In genomic region chr16:67198238-67198734, GRCh38 we compare ENCODE assay signal across 7 cellular contexts.
DNase-seq lines count a peak whose midpoint lies in the region; ATAC-seq and TF ChIP-seq lines count a peak whose summit lies in the region.

No MANE protein-coding gene starts in this region.

- DNase-seq in LoVo (ENCODE audit: low spot score) (peak; percentile 50), astrocyte of the cerebellum (ENCODE audit: low read depth) (no peak), HAP-1 (ENCODE audit: low spot score in 2 of 2) (no peak)
- no peak for DNase-seq in stimulated activated naive CD8-positive, alpha-beta T cell treated with anti-CD3 and anti-CD28 coated beads, Interleukin-15, Interleukin-2, amounts not matched to agents 100 U/mL and 50 U/mL, for 24 hours

- H3K36me3 ChIP-seq in DOHH2 (ENCODE audit: control insufficient read depth, low read length) = peaks cover 90% of the 10 kb centered on the region
- peaks cover 55% of the 10 kb centered on the region for H3K36me3 ChIP-seq in iPS-15b (ENCODE audit: control insufficient read depth, insufficient read depth, low read length)
- H3K36me3 ChIP-seq in HAP-1 (replicated peaks) = peaks cover 81% of the 10 kb centered on the region

- no peak overlapping the region for H3K4me2 ChIP-seq in DOHH2 (ENCODE audit: low read length)

- no peaks in the 10 kb centered on the region for H3F3A ChIP-seq in DOHH2 (ENCODE audit: control insufficient read depth, insufficient read depth)

- H3K27ac ChIP-seq in DOHH2 (ENCODE audit: low read depth, low read length) = no peak overlapping the region

- peak; percentile 34 for ATAC-seq in stimulated activated naive CD8-positive, alpha-beta T cell treated with anti-CD3 and anti-CD28 coated beads, Interleukin-15, Interleukin-2, amounts not matched to agents 100 U/mL and 50 U/mL, for 24 hours
- no peak for ATAC-seq in GM21529 (IDR thresholded peaks at IDR 0.05; ENCODE audit: unreplicated experiment)

- peaks cover 21% of the 10 kb centered on the region for H3K79me2 ChIP-seq in DOHH2 (ENCODE audit: control insufficient read depth, low read length)

- H3K9me3 ChIP-seq in DOHH2 (ENCODE audit: control insufficient read depth, insufficient read depth, low read length) (no peaks in the 10 kb centered on the region), iPS-15b (ENCODE audit: control insufficient read depth, insufficient read depth, low read length) (no peaks in the 10 kb centered on the region), HAP-1 (no peaks in the 10 kb centered on the region)

- H4K20me1 ChIP-seq in DOHH2 (ENCODE audit: control insufficient read depth, insufficient read depth, low read depth, low read length) = peaks cover 3% of the 10 kb centered on the region; the same call in 1 of the 2 replicates

- H3K4me1 ChIP-seq in DOHH2 (ENCODE audit: control insufficient read depth, low read length) = peaks cover 6% of the 10 kb centered on the region
- H3K4me1 ChIP-seq in iPS-15b (ENCODE audit: control insufficient read depth, insufficient read depth, low read length) = peaks cover 5% of the 10 kb centered on the region
- H3K4me1 ChIP-seq in HAP-1 = peaks cover 4% of the 10 kb centered on the region

- no peak overlapping the region for H3K4me3 ChIP-seq in DOHH2 (ENCODE audit: low read length)
- H3K4me3 ChIP-seq in astrocyte of the cerebellum (ENCODE audit: low read depth, low read length) = no peak overlapping the region
- peak overlapping the region; percentile 18 for H3K4me3 ChIP-seq in iPS-15b (ENCODE audit: low read depth, low read length)
- no peak overlapping the region for H3K4me3 ChIP-seq in HAP-1

- in situ Hi-C loops in astrocyte of the cerebellum (cut with HindIII; ENCODE audit: low sequenced_read_pairs) (no loop called here), HAP-1 (cut with MboI; ENCODE audit: low sequenced_read_pairs) (no loop called here)

- no peaks in the 10 kb centered on the region for H3K9me2 ChIP-seq in DOHH2 (replicated peaks; ENCODE audit: control insufficient read depth, low read length)

- no peaks in the 10 kb centered on the region for H3K27me3 ChIP-seq in DOHH2 (ENCODE audit: control insufficient read depth, low read length)
- H3K27me3 ChIP-seq in iPS-15b (ENCODE audit: control insufficient read depth, insufficient read depth, low read length) = no peaks in the 10 kb centered on the region
- H3K27me3 ChIP-seq in HAP-1 (ENCODE audit: low read depth) = no peaks in the 10 kb centered on the region

- no peak overlapping the region for H3K9ac ChIP-seq in iPS-15b (ENCODE audit: low read depth, low read length)

- TF ChIP-seq CTCF in DOHH2 (IDR thresholded peaks at IDR 0.05; ENCODE audit: low read depth, low read length, poor library complexity, severe bottlenecking) (peak; percentile 80), astrocyte of the cerebellum (IDR thresholded peaks at IDR 0.05; ENCODE audit: low read depth, low read length, missing control alignments) (peak; percentile 71)
